18 cellular contexts compared by ENCODE assay signal in genomic region chr7:73610105-73610504, GRCh38. TPM values are rescaled to one million over a fixed set of nuclear protein-coding genes. Genes with fewer than 3 reads are reported as not detected.
DNase-seq lines count a peak whose midpoint lies in the region; ATAC-seq, FAIRE-seq and TF ChIP-seq lines count a peak whose summit lies in the region.
"Had no signal": no experiment of that assay in that cellular context is flagged by ENCODE, and none has a peak within 500 bp of the region (broad histone marks: within the 10 kb centered on the region; RNA-seq: fewer than 3 reads in every experiment).

No MANE protein-coding gene starts in this region.

- CTCF ChIA-PET in A549 (lab: Yijun Ruan, JAX) (interaction anchor here (0.7 to 19.7 kb wide), 12 partner anchors 9 to 126 kb away, joined by 3 to 290 read pairs (median 6); partner anchors contain the start of genes ABHD11, STX1A, TBL2 and VPS37D), RWPE1 (lab: Yijun Ruan, JAX) (interaction anchor here (1.0 to 1.2 kb wide), 2 partner anchors 19 to 58 kb away, joined by 3 read pairs; partner anchors contain the start of gene VPS37D)

- H3K4me3 ChIP-seq in A549 (no peak overlapping the region), liver (ENCODE audit: low read depth in 1 of 3, low read length in 3 of 3) (no peak overlapping the region)

- H3K27me3 ChIP-seq in liver (ENCODE audit: control insufficient read depth in 4 of 4, insufficient read depth in 4 of 4, low read length in 3 of 4), result no peaks in the 10 kb centered on the region

- TF ChIP-seq POLR2A in A549 (IDR thresholded peaks at IDR 0.05; ENCODE audit: low read length), result no peak

- H3K4me1 ChIP-seq in A549 (peaks cover 46% of the 10 kb centered on the region), liver (ENCODE audit: control insufficient read depth in 4 of 4, insufficient read depth in 4 of 4, low read length in 3 of 4) (peaks cover 22 to 72% (median 57%) of the 10 kb centered on the region in 4 donors)

- peaks cover 4 to 9% (median 6%) of the 10 kb centered on the region in 4 donors for H3K36me3 ChIP-seq in liver (ENCODE audit: control insufficient read depth in 4 of 4, insufficient read depth in 3 of 4, low read depth in 1 of 4, low read length in 3 of 4)

- ATAC-seq in A549, result no peak
- no peak for ATAC-seq in GM18511 (IDR thresholded peaks at IDR 0.05; ENCODE audit: unreplicated experiment)

- TF ChIP-seq RAD21 in A549 (conservative IDR thresholded peaks at IDR 0.05 in 1 of 2, IDR thresholded peaks at IDR 0.05 in 1 of 2) (no peak), liver (IDR thresholded peaks at IDR 0.05) (no peak)

- TF ChIP-seq EP300 in A549 (IDR thresholded peaks at IDR 0.05), result no peak

- no peak for FAIRE-seq in A549 (lab: Jason Lieb, UNC)
- FAIRE-seq in GM19239 (lab: Jason Lieb, UNC), result no peak
- FAIRE-seq: GM12892, GM18507, H1 had no signal

- no peak overlapping the region for H3K9ac ChIP-seq in liver (ENCODE audit: low read depth in 1 of 2, low read length in 2 of 2)

- POLR2A ChIA-PET in A549 (lab: Yijun Ruan, JAX), result no interaction called here
- POLR2A ChIA-PET in RWPE1 (lab: Yijun Ruan, JAX; ENCODE audit: low non-redundant PET), result no interaction called here

- DNase-seq in A549 (ENCODE audit: low read depth in 1 of 2, low spot score in 1 of 2), result no peak
- no peak for DNase-seq in RWPE1 (ENCODE audit: low spot score)
- DNase-seq in GM19239 (ENCODE audit: insufficient read length, low spot score), result no peak
- no peak for DNase-seq in NCI-H2171 (lab: John Stamatoyannopoulos, UW)
- DNase-seq: ACHN; CD4-positive, alpha-beta T cell; DMS153; DMS79; GDM1; H9 had no signal

- WGBS in A549 (ENCODE audit: missing lambda C conversion rate), result 80% methylated on average over 4 of the region's 4 CpGs
- 62% methylated on average over 4 of the region's 4 CpGs for WGBS in liver

- TF ChIP-seq CTCF in A549 (IDR thresholded peaks at IDR 0.05) (no peak), RWPE1 (conservative IDR thresholded peaks at IDR 0.05; ENCODE audit: low read depth) (no peak), liver (IDR thresholded peaks at IDR 0.05; ENCODE audit: low read depth, low read length, missing input control) (no peak)

- H3K9me3 ChIP-seq in A549, result no peaks in the 10 kb centered on the region
- no peaks in the 10 kb centered on the region for H3K9me3 ChIP-seq in liver (ENCODE audit: control insufficient read depth in 4 of 4, low read length in 3 of 4)

- H3K27ac ChIP-seq in A549, result 0 out of 6 replicates have a peak overlapping the region, but pooled peaks of 1 of the 2 experiments have one; percentile 13
- H3K27ac ChIP-seq in RWPE1, result peak overlapping the region; percentile 39; the same call in 1 of the 2 replicates
- no peak overlapping the region for H3K27ac ChIP-seq in liver (ENCODE audit: low read depth in 1 of 2, low read length in 2 of 2)
- H3K27ac ChIP-seq: C4-2B had no signal

- no peak overlapping the region for H3K4me2 ChIP-seq in A549

TF ChIP-seq in A549, 52 proteins besides CTCF, POLR2A, EP300 and RAD21:
- TF ChIP-seq, protein P1, sequence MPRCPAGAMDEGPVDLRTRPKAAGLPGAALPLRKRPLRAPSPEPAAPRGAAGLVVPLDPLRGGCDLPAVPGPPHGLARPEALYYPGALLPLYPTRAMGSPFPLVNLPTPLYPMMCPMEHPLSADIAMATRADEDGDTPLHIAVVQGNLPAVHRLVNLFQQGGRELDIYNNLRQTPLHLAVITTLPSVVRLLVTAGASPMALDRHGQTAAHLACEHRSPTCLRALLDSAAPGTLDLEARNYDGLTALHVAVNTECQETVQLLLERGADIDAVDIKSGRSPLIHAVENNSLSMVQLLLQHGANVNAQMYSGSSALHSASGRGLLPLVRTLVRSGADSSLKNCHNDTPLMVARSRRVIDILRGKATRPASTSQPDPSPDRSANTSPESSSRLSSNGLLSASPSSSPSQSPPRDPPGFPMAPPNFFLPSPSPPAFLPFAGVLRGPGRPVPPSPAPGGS (IDR thresholded peaks at IDR 0.05), result no peak
- TF ChIP-seq HOXB13 (CRISPR knock-in tag; IDR thresholded peaks at IDR 0.05; ENCODE audit: low read depth), result no peak
- peak; percentile 12 for TF ChIP-seq ZFP36 (IDR thresholded peaks at IDR 0.05; ENCODE audit: borderline replicate concordance, partially characterized antibody)
- no peak for TF ChIP-seq RNF2 (IDR thresholded peaks at IDR 0.05; ENCODE audit: borderline replicate concordance, low read depth)
TF ChIP-seq in A549: peak in this region for 1.

TF ChIP-seq in liver, 16 proteins besides CTCF, POLR2A, EP300 and RAD21:
- TF ChIP-seq HNF4G (IDR thresholded peaks at IDR 0.05) (peak; percentile 42), REST (IDR thresholded peaks at IDR 0.05) (no peak), HNF4A (conservative IDR thresholded peaks at IDR 0.05) (peak; percentile 27 to 69)

RNA-seq across cellular contexts. Expression of gene MLXIPL, which starts 14.2 kb away (rescaled TPM):
- polyA plus RNA-seq in A549 (2011; rRNA removed) (1.4 and 2.2 TPM in 2 replicates), A549 (2017; fragmentation: RNase III; extraction: RNeasy Plus Mini Kit Qiagen cat#74134 plus additional on column Dnase treatment) (1.8 to 3.8 TPM (median 3.3 TPM) in 3 replicates), liver (100 to 1,000 TPM; 148 to 316 TPM)
- 0.93 and 1.4 TPM in 2 replicates for polyA plus RNA-seq in A549 (2012; cell fraction: cytosol; rRNA removed)
- 11.2 and 12.0 TPM in 2 replicates for polyA plus RNA-seq in A549 (2012; cell fraction: nucleus; rRNA removed)
- 0.62 and 2.9 TPM in 2 replicates for polyA minus RNA-seq in A549 (2011; rRNA and poly(A)+ RNA removed)
- 100 to 1,000 TPM in 1 of 2 donors, 10 to 100 TPM in 1; 50.3 to 384 TPM for total RNA-seq in liver
- total RNA-seq: A172; CD4-positive, alpha-beta T cell had no signal
- polyA plus RNA-seq: BJ had no signal

RNA-seq across cellular contexts. Expression of gene TBL2, which starts 31.7 kb away (rescaled TPM):
- polyA plus RNA-seq in A549 (2011; rRNA removed) (34.4 and 38.3 TPM in 2 replicates), A549 (2017; fragmentation: RNase III; extraction: RNeasy Plus Mini Kit Qiagen cat#74134 plus additional on column Dnase treatment) (41.8 to 46.4 TPM (median 45.9 TPM) in 3 replicates), liver (10 to 100 TPM; 10.9 to 21.5 TPM)
- polyA plus RNA-seq in A549 (2012; cell fraction: cytosol; rRNA removed), result 42.1 and 53.3 TPM in 2 replicates
- polyA plus RNA-seq in A549 (2012; cell fraction: nucleus; rRNA removed), result 84.1 and 84.4 TPM in 2 replicates
- 82.8 and 88.0 TPM in 2 replicates for polyA minus RNA-seq in A549 (2011; rRNA and poly(A)+ RNA removed)
- 10 to 100 TPM; 16.5 to 36.6 TPM for total RNA-seq in liver

RNA-seq across cellular contexts. Expression of gene BCL7B, which starts 52.6 kb away (rescaled TPM):
- polyA plus RNA-seq in A549 (2011; rRNA removed), result 58.8 and 62.5 TPM in 2 replicates
- polyA plus RNA-seq in A549 (2012; cell fraction: cytosol; rRNA removed), result 86.5 and 94.9 TPM in 2 replicates
- polyA plus RNA-seq in A549 (2012; cell fraction: nucleus; rRNA removed), result 54.4 and 57.8 TPM in 2 replicates
- 48.8 to 52.3 TPM (median 51.7 TPM) in 3 replicates for polyA plus RNA-seq in A549 (2017; fragmentation: RNase III; extraction: RNeasy Plus Mini Kit Qiagen cat#74134 plus additional on column Dnase treatment)
- polyA minus RNA-seq in A549 (2011; rRNA and poly(A)+ RNA removed), result 54.6 and 58.6 TPM in 2 replicates
- total RNA-seq in liver, result 10 to 100 TPM; 13.2 to 15.5 TPM
- 10 to 100 TPM; 27.0 to 27.5 TPM for polyA plus RNA-seq in liver

RNA-seq across cellular contexts. Expression of gene VPS37D, which starts 57.5 kb away (rescaled TPM):
- polyA plus RNA-seq in A549 (2011; rRNA removed) (3.3 and 3.8 TPM in 2 replicates), A549 (2017; fragmentation: RNase III; extraction: RNeasy Plus Mini Kit Qiagen cat#74134 plus additional on column Dnase treatment) (2.2 to 2.9 TPM (median 2.6 TPM) in 3 replicates), liver (1 to 10 TPM in 1 of 2 donors, under 1 TPM in 1; 0.38 to 1.6 TPM)
- polyA plus RNA-seq in A549 (2012; cell fraction: cytosol; rRNA removed), result 3.2 and 4.5 TPM in 2 replicates
- polyA plus RNA-seq in A549 (2012; cell fraction: nucleus; rRNA removed), result 3.2 and 3.6 TPM in 2 replicates
- polyA minus RNA-seq in A549 (2011; rRNA and poly(A)+ RNA removed), result 2.1 and 3.3 TPM in 2 replicates
- 1 to 10 TPM in 1 of 2 donors, under 1 TPM in 1; 0.98 to 3.3 TPM for total RNA-seq in liver

Comparison
In these comparisons a context has a peak if more than half of its experiments do, and no peak if none do; other contexts are left out.
1. RNA of gene MLXIPL, which starts 14.2 kb away (polyA plus RNA-seq): 148 to 316 TPM in liver; 0.93 to 12.0 TPM in A549; every median in the first group is over 10 times any median in the second.